1 cellular context compared by ENCODE assay signal in genomic region chr11:69750875-69751597, GRCh38.
TF ChIP-seq lines count a peak whose summit lies in the region.

No MANE protein-coding gene starts in this region.

TF ChIP-seq in WTC11, 78 proteins besides CTCF, POLR2A, EP300 and RAD21 (continued from another document):
- TF ChIP-seq MAX (CRISPR knock-in tag; IDR thresholded peaks at IDR 0.05) (no peak), PREB (CRISPR knock-in tag; IDR thresholded peaks at IDR 0.05; ENCODE audit: borderline replicate concordance) (no peak), IRF2 (CRISPR knock-in tag; IDR thresholded peaks at IDR 0.05; ENCODE audit: borderline replicate concordance, low read depth) (no peak), SMAD4 (CRISPR knock-in tag; IDR thresholded peaks at IDR 0.05) (no peak), ARID4B (CRISPR knock-in tag; IDR thresholded peaks at IDR 0.05; ENCODE audit: borderline replicate concordance) (no peak), ATF3 (CRISPR knock-in tag; conservative IDR thresholded peaks at IDR 0.05) (no peak)
